7 cellular contexts compared by ENCODE assay signal in the genomic region with DNA sequence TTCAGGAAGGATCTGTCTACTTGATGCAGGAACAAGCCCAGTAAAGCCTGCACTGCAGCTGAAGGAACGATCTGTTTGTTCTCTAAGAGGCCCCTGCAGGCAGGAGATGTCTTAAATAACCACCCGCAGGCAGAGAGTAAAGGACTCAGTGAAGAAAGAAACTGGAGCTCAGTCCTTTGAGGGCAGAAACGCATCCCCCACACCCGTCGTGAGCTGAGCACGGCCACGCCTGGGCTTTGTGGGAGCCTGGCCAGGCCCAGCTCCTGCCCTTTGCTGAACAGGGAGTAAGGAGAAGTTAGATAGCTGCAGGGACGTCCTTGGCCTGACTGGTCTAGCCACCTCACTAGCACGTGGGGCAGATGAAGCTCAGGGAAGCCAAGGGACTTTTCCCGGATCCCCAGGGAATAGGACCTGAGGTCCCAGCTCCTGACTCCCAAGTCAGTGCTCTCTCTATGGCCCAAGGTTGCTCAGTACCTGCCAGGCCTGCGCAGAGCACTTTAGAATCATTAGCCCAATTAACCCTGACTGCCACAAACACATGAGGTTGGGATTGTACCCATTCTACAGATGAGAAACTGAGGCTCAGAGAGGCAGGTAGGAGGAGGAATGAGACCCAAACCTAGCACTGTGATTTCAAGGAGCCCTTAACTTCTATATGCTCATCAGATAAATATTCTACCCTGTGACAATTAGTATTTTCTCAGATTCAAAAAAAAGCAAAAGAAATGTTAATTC.
DNase-seq lines count a peak whose midpoint lies in the region; FAIRE-seq and TF ChIP-seq lines count a peak whose summit lies in the region.
"Not testable (repeated sequence)": the region's sequence is repeated elsewhere in the genome, so short reads cannot be mapped to it uniquely, and the experiment has no call there.

No MANE protein-coding gene starts in this region.

- not testable (repeated sequence) for H3K23me2 ChIP-seq in H9 (ENCODE audit: insufficient read length, low read depth, low read length, poor library complexity, severe bottlenecking)

- not testable (repeated sequence) for H3K4me1 ChIP-seq in H9 (ENCODE audit: insufficient read depth, low read length); astrocyte (ENCODE audit: insufficient read depth, low read length); endothelial cell of umbilical vein (ENCODE audit: control insufficient read depth, extremely low read depth, insufficient read depth, low read length); mesendoderm (ENCODE audit: control insufficient read depth, low read depth, low read length); ovary (ENCODE audit: insufficient read depth)
- H3K4me1 ChIP-seq in testis: peaks cover 20% of the 10 kb centered on the region

- not testable (repeated sequence) for TF ChIP-seq POLR2A in endothelial cell of umbilical vein (IDR thresholded peaks at IDR 0.05; ENCODE audit: low read depth, low read length); ovary (IDR thresholded peaks at IDR 0.05); testis (IDR thresholded peaks at IDR 0.05)

- CTCF ChIA-PET in endothelial cell of umbilical vein (lab: Charles Lee): not testable (repeated sequence)

- not testable (repeated sequence) for H3K23ac ChIP-seq in H9 (ENCODE audit: insufficient read length, low read depth, low read length); mesendoderm (ENCODE audit: low read length)

- H3K56ac ChIP-seq in H9 (ENCODE audit: insufficient read length, low read depth, low read length): not testable (repeated sequence)
- peak overlapping the region; percentile 25 for H3K56ac ChIP-seq in mesendoderm (ENCODE audit: low read length)

- not testable (repeated sequence) for H2BK120ac ChIP-seq in H9 (ENCODE audit: low read depth, low read length, poor library complexity, severe bottlenecking); mesendoderm (ENCODE audit: low read depth, low read length)

- H2BK12ac ChIP-seq in H9 (ENCODE audit: insufficient read length, low read depth, low read length): not testable (repeated sequence)

- H3K27me3 Mint-ChIP-seq in H9 (ENCODE audit: low read depth) (peaks cover 18% of the 10 kb centered on the region), astrocyte (ENCODE audit: low read depth, unreplicated experiment) (peaks cover 30% of the 10 kb centered on the region)

- H3K4me3 ChIP-seq in astrocyte (ENCODE audit: insufficient read depth, low read depth, low read length); endothelial cell of umbilical vein (replicated peaks in 1 of 3; ENCODE audit: insufficient read depth in 1 of 3, low read depth in 1 of 3, low read length in 3 of 3); mesendoderm (ENCODE audit: low read length); ovary; testis: not testable (repeated sequence)

- H2BK15ac ChIP-seq in H9 (ENCODE audit: low read depth, low read length); mesendoderm (replicated peaks; ENCODE audit: low read depth): not testable (repeated sequence)

- not testable (repeated sequence) for H3K36me3 Mint-ChIP-seq in H9 (ENCODE audit: insufficient read depth in 1 of 3, low read depth in 3 of 3); astrocyte (ENCODE audit: low read depth, unreplicated experiment)

- not testable (repeated sequence) for H3K36me3 ChIP-seq in astrocyte (ENCODE audit: insufficient read depth, low read length); endothelial cell of umbilical vein (ENCODE audit: control insufficient read depth in 2 of 2, extremely low read depth in 1 of 2, insufficient read depth in 2 of 2, low read length in 2 of 2); mesendoderm (ENCODE audit: control insufficient read depth, insufficient read depth, low read length); ovary; testis (ENCODE audit: low read depth, missing control alignments)

- DNase-seq in H9; astrocyte (ENCODE audit: low read depth); endothelial cell of umbilical vein (ENCODE audit: low read depth, low spot score); mesendoderm: not testable (repeated sequence)
- DNase-seq in RPMI7951 (ENCODE audit: low read depth) (peak; percentile 51), ovary (peak; percentile 52 to 73 (median 67)), testis (peak; percentile 85)

- not testable (repeated sequence) for TF ChIP-seq CTCF in H9 (conservative IDR thresholded peaks at IDR 0.05); astrocyte (IDR thresholded peaks at IDR 0.05; ENCODE audit: insufficient read depth, low read depth, low read length); endothelial cell of umbilical vein (IDR thresholded peaks at IDR 0.05; ENCODE audit: extremely low read depth in 1 of 2, insufficient read depth in 1 of 2, low read depth in 1 of 2, low read length in 2 of 2); ovary (IDR thresholded peaks at IDR 0.05); testis (IDR thresholded peaks at IDR 0.05)

- H3K9me3 Mint-ChIP-seq in H9; astrocyte (ENCODE audit: unreplicated experiment): not testable (repeated sequence)

- not testable (repeated sequence) for H3K27ac ChIP-seq in H9 (ENCODE audit: insufficient read length, low read depth, low read length); astrocyte (ENCODE audit: low read depth, low read length); endothelial cell of umbilical vein (ENCODE audit: insufficient read depth, low read depth, low read length); mesendoderm (ENCODE audit: low read depth, low read length)
- H3K27ac ChIP-seq in ovary: peak overlapping the region in 1 of 2 donors; percentile 24
- H3K27ac ChIP-seq in testis: peak overlapping the region; percentile 24 to 39

- POLR2A ChIA-PET in endothelial cell of umbilical vein (lab: Charles Lee): not testable (repeated sequence)

- H3K4me1 Mint-ChIP-seq in H9: peaks cover 18 to 27% of the 10 kb centered on the region in 2 experiments
- H3K4me1 Mint-ChIP-seq in astrocyte (ENCODE audit: low read depth, unreplicated experiment): not testable (repeated sequence)

- not testable (repeated sequence) for H4K20me1 ChIP-seq in H9 (ENCODE audit: control insufficient read depth, insufficient read depth, insufficient read length); astrocyte (ENCODE audit: insufficient read depth, low read length); endothelial cell of umbilical vein (replicated peaks; ENCODE audit: control insufficient read depth, extremely low read depth, insufficient read depth, low read length)

- intact Hi-C loops in endothelial cell of umbilical vein (cut with micrococcal nuclease): loop anchor here (10.0 kb wide), 1 partner anchor 185 kb away; no protein-coding TSS in a partner anchor
- intact Hi-C loops in ovary (cut with DNase I): loop anchor here in 1 of 4 donors (10.0 kb wide), 1 partner anchor 195 kb away; the partner anchor contains the start of gene SULF2
- intact Hi-C loops in testis (cut with DNase I; ENCODE audit: low total_unique reads): not testable (repeated sequence)

- H3K79me1 ChIP-seq in H9 (ENCODE audit: insufficient read depth, low read depth, low read length, poor library complexity, severe bottlenecking); mesendoderm (ENCODE audit: low read length): not testable (repeated sequence)

- not testable (repeated sequence) for H3K9ac ChIP-seq in H9 (ENCODE audit: extremely low read depth, insufficient read length, low read length); astrocyte (ENCODE audit: low read length); endothelial cell of umbilical vein (replicated peaks; ENCODE audit: extremely low read depth, insufficient read depth, low read length); mesendoderm (ENCODE audit: low read length)

- H2AFZ ChIP-seq in H9 (ENCODE audit: low read length); astrocyte (ENCODE audit: low read depth, low read length); endothelial cell of umbilical vein (ENCODE audit: low read depth, low read length): not testable (repeated sequence)

- not testable (repeated sequence) for BruUV-seq in endothelial cell of umbilical vein (replicated peaks; lab: Mats Ljungman, UMichigan)

- H3K9me3 ChIP-seq in H9 (ENCODE audit: control insufficient read depth, low read depth, low read length); astrocyte (ENCODE audit: insufficient read depth, low read depth, low read length); endothelial cell of umbilical vein (replicated peaks; ENCODE audit: control insufficient read depth, insufficient read depth, low read length); ovary; testis: not testable (repeated sequence)

- not testable (repeated sequence) for TF ChIP-seq EP300 in ovary (IDR thresholded peaks at IDR 0.05)

- H3K14ac ChIP-seq in H9 (ENCODE audit: insufficient read depth, low read length): not testable (repeated sequence)

- H3K4ac ChIP-seq in H9 (ENCODE audit: low read depth, low read length); mesendoderm (ENCODE audit: low read depth, low read length): not testable (repeated sequence)

- FAIRE-seq in astrocyte (lab: Jason Lieb, UNC): not testable (repeated sequence)
- FAIRE-seq in endothelial cell of umbilical vein (lab: Jason Lieb, UNC): peak; percentile 55

- H3K9me1 ChIP-seq in endothelial cell of umbilical vein (replicated peaks; ENCODE audit: control insufficient read depth, extremely low read depth, insufficient read depth, low read length): not testable (repeated sequence)

- H4K91ac ChIP-seq in H9 (ENCODE audit: insufficient read length, low read depth, low read length): not testable (repeated sequence)

- H4K5ac ChIP-seq in H9 (ENCODE audit: insufficient read length, low read depth, low read length); mesendoderm (ENCODE audit: low read length): not testable (repeated sequence)

- H3K4me2 ChIP-seq in H9 (ENCODE audit: insufficient read depth, insufficient read length, low read length); astrocyte (ENCODE audit: low read length); endothelial cell of umbilical vein (ENCODE audit: insufficient read depth, low read length); mesendoderm (ENCODE audit: low read length): not testable (repeated sequence)

- dilution Hi-C loops in endothelial cell of umbilical vein (cut with MboI; ENCODE audit: extremely low pct_ligation_motif_present, low sequenced_read_pairs): not testable (repeated sequence)

- not testable (repeated sequence) for H2BK5ac ChIP-seq in H9 (ENCODE audit: insufficient read length, low read length); mesendoderm (ENCODE audit: low read length)

- not testable (repeated sequence) for H2AK5ac ChIP-seq in H9 (ENCODE audit: insufficient read length, low read length); mesendoderm (ENCODE audit: low read length)

- not testable (repeated sequence) for H2BK20ac ChIP-seq in H9 (ENCODE audit: low read depth, low read length, poor library complexity, severe bottlenecking)

- H4K8ac ChIP-seq in H9 (replicated peaks; ENCODE audit: insufficient read length, low read depth, low read length); mesendoderm (ENCODE audit: low read depth, low read length): not testable (repeated sequence)

- not testable (repeated sequence) for H3K79me2 ChIP-seq in H9 (ENCODE audit: insufficient read depth, low read length); astrocyte (ENCODE audit: insufficient read depth, low read length); endothelial cell of umbilical vein (ENCODE audit: control insufficient read depth, insufficient read depth, low read length); mesendoderm (ENCODE audit: control insufficient read depth, insufficient read depth, low read length)

- no CpG with 5 or more reads among the region's 11 CpGs for WGBS in H9 (ENCODE audit: extremely low coverage, insufficient read length, low lambda C conversion rate)
- WGBS in mesendoderm (ENCODE audit: extremely low coverage, insufficient coverage, low lambda C conversion rate): no CpG with 5 or more reads among the region's 11 CpGs
- 17 to 29% (median 22%) methylated on average over 11 of the region's 11 CpGs for WGBS in ovary, 3 donors
- WGBS in testis, 2 donors: 33 to 48% methylated on average over 10 to 11 of the region's 11 CpGs

- H3K27ac Mint-ChIP-seq in H9 (peak overlapping the region in 2 of 3 experiments; percentile 63 to 84; a peak in 3 of 7 replicates), astrocyte (ENCODE audit: unreplicated experiment) (peak overlapping the region; percentile 58)

- not testable (repeated sequence) for H3K4me3 Mint-ChIP-seq in H9; astrocyte (ENCODE audit: unreplicated experiment)

- not testable (repeated sequence) for H3T11ph ChIP-seq in H9 (ENCODE audit: low read length)

- H3K27me3 ChIP-seq in H9 (ENCODE audit: insufficient read depth, low read length); astrocyte (ENCODE audit: insufficient read depth, low read length); endothelial cell of umbilical vein (ENCODE audit: control insufficient read depth in 2 of 2, insufficient read depth in 2 of 2, low read length in 2 of 2); mesendoderm (ENCODE audit: insufficient read depth, low read length, poor library complexity); ovary; testis: not testable (repeated sequence)

- H3K18ac ChIP-seq in H9 (ENCODE audit: insufficient read length, low read depth, low read length); mesendoderm (ENCODE audit: low read length): not testable (repeated sequence)
